1 cellular context compared by ENCODE assay signal in genomic region chr17:32489320-32490100, GRCh38.
TF ChIP-seq lines count a peak whose summit lies in the region.

No MANE protein-coding gene starts in this region.

TF ChIP-seq in HepG2, 621 proteins besides CTCF, POLR2A, EP300 and RAD21:
- TF ChIP-seq ZNF597 (CRISPR knock-in tag; IDR thresholded peaks at IDR 0.05) (no peak), ZBTB7A (CRISPR knock-in tag; IDR thresholded peaks at IDR 0.05) (no peak), ZNF136 (CRISPR knock-in tag; IDR thresholded peaks at IDR 0.05; ENCODE audit: low read depth) (no peak), ZNF660 (CRISPR knock-in tag; IDR thresholded peaks at IDR 0.05; ENCODE audit: borderline replicate concordance, low read depth) (no peak), ZNF432 (CRISPR knock-in tag; IDR thresholded peaks at IDR 0.05; ENCODE audit: borderline replicate concordance) (no peak), SIN3A (IDR thresholded peaks at IDR 0.05; ENCODE audit: borderline replicate concordance, low read depth, low read length) (no peak), MED13 (CRISPR knock-in tag; IDR thresholded peaks at IDR 0.05) (no peak), ZSCAN22 (CRISPR knock-in tag; IDR thresholded peaks at IDR 0.05) (no peak), ETS1 (CRISPR knock-in tag; IDR thresholded peaks at IDR 0.05) (no peak), ZBTB26 (CRISPR knock-in tag; IDR thresholded peaks at IDR 0.05; ENCODE audit: borderline replicate concordance) (no peak), KDM2A (CRISPR knock-in tag; IDR thresholded peaks at IDR 0.05; ENCODE audit: borderline replicate concordance, low read depth) (no peak), ZNF614 (CRISPR knock-in tag; IDR thresholded peaks at IDR 0.05; ENCODE audit: borderline replicate concordance) (no peak), SNAPC5 (CRISPR knock-in tag; IDR thresholded peaks at IDR 0.05; ENCODE audit: borderline replicate concordance) (no peak), HOXD1 (CRISPR knock-in tag; IDR thresholded peaks at IDR 0.05) (no peak), HIC2 (CRISPR knock-in tag; IDR thresholded peaks at IDR 0.05; ENCODE audit: low read depth) (no peak), ARNTL (CRISPR knock-in tag; IDR thresholded peaks at IDR 0.05) (no peak)
